In the genomic region with DNA sequence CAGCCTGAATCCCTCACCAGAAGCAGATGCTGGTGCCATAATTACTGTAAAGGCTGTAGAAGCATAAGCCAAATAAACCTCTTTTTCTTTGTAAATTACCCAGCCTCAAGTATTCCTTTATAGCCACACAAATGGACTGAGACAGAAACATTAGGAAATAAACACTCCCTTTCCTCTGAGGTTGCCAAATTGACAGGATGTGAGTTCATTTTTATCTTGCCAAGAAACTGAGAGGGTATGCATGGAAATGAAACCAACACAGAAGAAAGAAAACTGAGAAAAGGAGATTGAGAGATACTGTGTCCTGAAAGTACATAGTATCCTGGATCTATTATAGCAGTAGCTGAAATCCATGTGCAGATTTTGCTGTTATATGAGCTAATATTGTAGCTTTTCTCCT, we compare ENCODE assay signal across 1 cellular context.
TF ChIP-seq lines count a peak whose summit lies in the region.

No MANE protein-coding gene starts in this region.

TF ChIP-seq in endothelial cell of umbilical vein, 7 proteins besides CTCF, POLR2A, EP300 and RAD21 (continued from another document):
- TF ChIP-seq GATA2 (IDR thresholded peaks at IDR 0.05; ENCODE audit: insufficient read depth, insufficient read length, low read depth, low read length), result peak; percentile 67
- TF ChIP-seq, protein P1, sequence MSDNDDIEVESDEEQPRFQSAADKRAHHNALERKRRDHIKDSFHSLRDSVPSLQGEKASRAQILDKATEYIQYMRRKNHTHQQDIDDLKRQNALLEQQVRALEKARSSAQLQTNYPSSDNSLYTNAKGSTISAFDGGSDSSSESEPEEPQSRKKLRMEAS (IDR thresholded peaks at IDR 0.05; ENCODE audit: insufficient read depth, insufficient read length), result no peak
- no peak for TF ChIP-seq POLR2AphosphoS5 (IDR thresholded peaks at IDR 0.05; ENCODE audit: insufficient read depth, low read depth, low read length)
